ENCODE assay signal across 10 cellular contexts in the genomic region with DNA sequence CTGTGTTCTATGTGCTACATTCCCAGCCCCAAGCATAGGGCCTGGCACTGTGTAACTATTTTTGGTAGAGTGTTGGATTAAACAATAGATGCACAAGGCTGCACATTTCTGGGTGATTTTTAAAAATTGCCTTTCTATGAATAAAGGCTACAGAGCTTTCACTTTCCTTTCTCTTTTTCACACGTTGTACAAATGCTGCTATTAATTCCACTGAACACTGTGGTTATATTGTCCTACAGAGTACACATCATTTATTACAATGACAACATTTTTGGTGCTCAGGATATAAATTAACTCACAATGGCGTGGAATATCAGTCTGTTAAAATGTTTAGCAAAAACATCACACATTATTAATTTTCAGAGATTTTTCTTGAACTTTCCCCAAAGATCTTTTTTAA.
"Had no signal": no experiment of that assay in that cellular context is flagged by ENCODE, and none has a peak within 500 bp of the region (broad histone marks: within the 10 kb centered on the region; RNA-seq: fewer than 3 reads in every experiment).

No MANE protein-coding gene starts in this region.

- H3K27me3 ChIP-seq: ovary had no signal

- H3K36me3 ChIP-seq: cardiac muscle cell, left lung, ovary had no signal

- H3K27ac ChIP-seq: cardiac muscle cell, left lung, ovary had no signal

- ATAC-seq: activated naive CD4-positive, alpha-beta T cell treated with anti-CD3 and anti-CD28 coated beads, Interleukin-2, amount 50 U/mL, for 72 hours; left lung had no signal

- H3K9me3 Mint-ChIP-seq: activated naive CD4-positive, alpha-beta T cell treated with anti-CD3 and anti-CD28 coated beads, Interleukin-2, amount 50 U/mL, for 72 hours; neural crest cell had no signal

- H3K4me3 ChIP-seq: cardiac muscle cell, left lung, ovary had no signal

- H3K36me3 Mint-ChIP-seq: activated naive CD4-positive, alpha-beta T cell treated with anti-CD3 and anti-CD28 coated beads, Interleukin-2, amount 50 U/mL, for 72 hours had no signal

- H3K9me3 ChIP-seq: left lung, ovary had no signal

- DNase-seq: activated CD4-positive, CD25-positive, alpha-beta regulatory T cell; activated T-cell treated with anti-CD3 and anti-CD28 coated beads, Interleukin-2, amount 50 U/mL, for 1 hour; aorta; foreskin melanocyte; islet precursor cell; left lung; ovary had no signal

- H3K27ac Mint-ChIP-seq: activated naive CD4-positive, alpha-beta T cell treated with anti-CD3 and anti-CD28 coated beads, Interleukin-2, amount 50 U/mL, for 72 hours had no signal
